In genomic region chr4:16577177-16577576, GRCh38 we compare ENCODE assay signal across 24 cellular contexts.
A peak's percentile ranks its signal among the peaks of the same experiment; 100 is the strongest.
DNase-seq lines count a peak whose midpoint lies in the region; ATAC-seq, FAIRE-seq and TF ChIP-seq lines count a peak whose summit lies in the region.
"Had no signal": no experiment of that assay in that cellular context is flagged by ENCODE, and none has a peak within 500 bp of the region (broad histone marks: within the 10 kb centered on the region; RNA-seq: fewer than 3 reads in every experiment).

No MANE protein-coding gene starts in this region.

- CTCF ChIA-PET in HepG2 (lab: Yijun Ruan, JAX; ENCODE audit: low intra/inter-chr PET ratio, low total read pairs) (no interaction called here), K562 (lab: Yijun Ruan, JAX; ENCODE audit: low intra/inter-chr PET ratio) (no interaction called here)

- no peaks in the 10 kb centered on the region for H3K79me2 ChIP-seq in HepG2 (ENCODE audit: insufficient read depth, low read length)
- H3K79me2 ChIP-seq in K562 (ENCODE audit: control insufficient read depth, insufficient read depth, low read length) = no peaks in the 10 kb centered on the region

- H3K36me3 ChIP-seq in HepG2 (replicated peaks in 1 of 2; ENCODE audit: control insufficient read depth in 1 of 2, insufficient read depth in 2 of 2, low read length in 2 of 2) = no peaks in the 10 kb centered on the region
- no peaks in the 10 kb centered on the region for H3K36me3 ChIP-seq in right lobe of liver
- H3K36me3 ChIP-seq in K562 (ENCODE audit: control insufficient read depth, insufficient read depth, low read length) = no peaks in the 10 kb centered on the region
- H3K36me3 ChIP-seq: BE2C, BLaER1 had no signal

- intact Hi-C loops in HepG2 (cut with micrococcal nuclease; ENCODE audit: unreplicated experiment) = no loop called here
- intact Hi-C loops in right lobe of liver (cut with DNase I) = no loop called here
- intact Hi-C loops in K562 (cut with micrococcal nuclease) = no loop called here

- POLR2A ChIA-PET in HepG2 (lab: Yijun Ruan, JAX) = no interaction called here
- POLR2A ChIA-PET in K562 (lab: Yijun Ruan, JAX) = no interaction called here

- H3K9me3 ChIP-seq in HepG2 (ENCODE audit: low read length) (no peaks in the 10 kb centered on the region), right lobe of liver (no peaks in the 10 kb centered on the region), K562 (replicated peaks; ENCODE audit: control insufficient read depth, insufficient read depth, low read depth, low read length) (no peaks in the 10 kb centered on the region)
- H3K9me3 ChIP-seq: A549, BE2C, BLaER1 had no signal

- in situ Hi-C loops in HepG2 (cut with HindIII; ENCODE audit: extremely low pct_ligation_motif_present, low pct_unique_long_range_greater_than_20kb) = no loop called here
- in situ Hi-C loops in K562 (cut with MboI) = no loop called here

- H3K4me3 ChIP-seq in HepG2 (replicated peaks in 1 of 3; ENCODE audit: insufficient read depth in 1 of 3, low read depth in 2 of 3, low read length in 3 of 3) (no peak overlapping the region), right lobe of liver (no peak overlapping the region), K562 (no peak overlapping the region)
- H3K4me3 ChIP-seq: A549, BLaER1, GM12878 had no signal

- H2AFZ ChIP-seq in HepG2 (ENCODE audit: low read length) (no peak overlapping the region), K562 (ENCODE audit: low read depth, low read length) (no peak overlapping the region)

- no peak for ATAC-seq in HepG2
- no peak for ATAC-seq in right lobe of liver
- no peak for ATAC-seq in K562
- ATAC-seq in GM18867 (IDR thresholded peaks at IDR 0.05; ENCODE audit: unreplicated experiment) = no peak
- ATAC-seq: A549, GM12878 had no signal

- BruUV-seq in HepG2 (replicated peaks; lab: Mats Ljungman, UMichigan) = no TSS peak
- BruUV-seq in K562 (replicated peaks; lab: Mats Ljungman, UMichigan) = no TSS peak

- no peak for TF ChIP-seq EP300 in HepG2 (IDR thresholded peaks at IDR 0.05; ENCODE audit: low read depth in 2 of 2, low read length in 2 of 2)
- no peak for TF ChIP-seq EP300 in HepG2 (CRISPR knock-in tag; IDR thresholded peaks at IDR 0.05; ENCODE audit: borderline replicate concordance)
- TF ChIP-seq EP300 in K562 (IDR thresholded peaks at IDR 0.05; ENCODE audit: low read length) = no peak

- no peak for TF ChIP-seq POLR2A in HepG2 (IDR thresholded peaks at IDR 0.05; ENCODE audit: insufficient read depth in 1 of 2, low read depth in 2 of 2, low read length in 2 of 2)
- no peak for TF ChIP-seq POLR2A in right lobe of liver (IDR thresholded peaks at IDR 0.05)
- no peak for TF ChIP-seq POLR2A in K562 (conservative IDR thresholded peaks at IDR 0.05)

- H3K27me3 ChIP-seq in HepG2 (ENCODE audit: control insufficient read depth in 1 of 2, insufficient read depth in 2 of 2, low read length in 2 of 2) (no peaks in the 10 kb centered on the region), right lobe of liver (no peaks in the 10 kb centered on the region), K562 (ENCODE audit: control insufficient read depth in 2 of 2, insufficient read depth in 2 of 2, low read length in 2 of 2) (no peaks in the 10 kb centered on the region; a peak in 1 of 5 replicates)
- H3K27me3 ChIP-seq: BE2C, BLaER1 had no signal

- H3K4me2 ChIP-seq in HepG2 (ENCODE audit: low read depth, low read length) = no peak overlapping the region
- no peak overlapping the region for H3K4me2 ChIP-seq in K562 (ENCODE audit: insufficient read depth, low read length)
- H3K4me2 ChIP-seq: A549, BLaER1 had no signal

- no peaks in the 10 kb centered on the region for H3K4me1 ChIP-seq in HepG2 (ENCODE audit: insufficient read depth, low read length)
- no peaks in the 10 kb centered on the region for H3K4me1 ChIP-seq in right lobe of liver
- H3K4me1 ChIP-seq in K562 (replicated peaks in 1 of 2; ENCODE audit: control insufficient read depth in 2 of 2, insufficient read depth in 2 of 2, low read length in 2 of 2) = no peaks in the 10 kb centered on the region
- H3K4me1 ChIP-seq: A549, BLaER1 had no signal

- H4K20me1 ChIP-seq in HepG2 (ENCODE audit: insufficient read depth, low read length) = no peaks in the 10 kb centered on the region
- no peaks in the 10 kb centered on the region for H4K20me1 ChIP-seq in K562 (replicated peaks; ENCODE audit: control insufficient read depth, insufficient read depth, low read length)
- H4K20me1 ChIP-seq: BLaER1 had no signal

- DNase-seq in HepG2 (ENCODE audit: low spot score) (no peak), right lobe of liver (no peak), K562 (ENCODE audit: extremely low read depth in 1 of 4, low spot score in 3 of 4) (no peak), AG08396 (ENCODE audit: low spot score) (no peak)
- DNase-seq: BE2C; C1 segment of cervical spinal cord; CD4-positive, alpha-beta memory T cell; CD4-positive, CD25-positive, alpha-beta regulatory T cell; CD8-positive, alpha-beta memory T cell; COR-L47; DMS 273 treated with DMSO at 0.1 percent for 48 hours; DMS153; DMS53; DMS79; DND-41; EL; GDM1 had no signal

- no peak overlapping the region for H3K27ac ChIP-seq in HepG2 (ENCODE audit: extremely low read length, insufficient read depth, low read length)
- no peak overlapping the region for H3K27ac ChIP-seq in right lobe of liver
- H3K27ac ChIP-seq in K562 (ENCODE audit: extremely low read depth, low read depth, low read length) = no peak overlapping the region
- H3K27ac ChIP-seq: 22Rv1, A549, BLaER1 had no signal

- FAIRE-seq in HepG2 (lab: Jason Lieb, UNC) (no peak), K562 (lab: Jason Lieb, UNC) (no peak)
- FAIRE-seq: A549, GM12878, GM12892, GM18507 had no signal

- TF ChIP-seq CTCF in HepG2 (CRISPR knock-in tag; IDR thresholded peaks at IDR 0.05) (no peak), right lobe of liver (IDR thresholded peaks at IDR 0.05) (no peak), K562 (IDR thresholded peaks at IDR 0.05 in 2 of 3, conservative IDR thresholded peaks at IDR 0.05 in 1 of 3; ENCODE audit: insufficient read depth in 2 of 3, low read depth in 1 of 3, low read length in 3 of 3) (no peak)

- H3K9ac ChIP-seq in HepG2 (ENCODE audit: insufficient read depth, low read depth, low read length) = no peak overlapping the region
- no peak overlapping the region for H3K9ac ChIP-seq in K562 (ENCODE audit: insufficient read depth in 1 of 2, low read depth in 2 of 2, low read length in 2 of 2)
- H3K9ac ChIP-seq: BLaER1 had no signal

- no peaks in the 10 kb centered on the region for H3K9me1 ChIP-seq in K562 (ENCODE audit: control insufficient read depth, insufficient read depth, low read length)

- TF ChIP-seq RAD21 in HepG2 (CRISPR knock-in tag; IDR thresholded peaks at IDR 0.05) (no peak), K562 (CRISPR knock-in tag; conservative IDR thresholded peaks at IDR 0.05 in 1 of 2, IDR thresholded peaks at IDR 0.05 in 1 of 2) (no peak)

- WGBS in HepG2 (ENCODE audit: low lambda C conversion rate) = 3% methylated on average over 3 of the region's 3 CpGs
- WGBS in right lobe of liver (ENCODE audit: insufficient coverage, low coverage, low lambda C conversion rate, missing lambda C conversion rate) = 70% methylated on average over 3 of the region's 3 CpGs
- WGBS in K562 (ENCODE audit: insufficient coverage, low coverage, missing lambda C conversion rate) = 0% methylated on average over 3 of the region's 3 CpGs

TF ChIP-seq in HepG2, 621 proteins besides CTCF, POLR2A, EP300 and RAD21:
- TF ChIP-seq CEBPB (IDR thresholded peaks at IDR 0.05; ENCODE audit: borderline replicate concordance, low read depth, low read length) (peak; percentile 62; the same call in 1 of the 2 replicates), ZNF232 (CRISPR knock-in tag; IDR thresholded peaks at IDR 0.05; ENCODE audit: borderline replicate concordance) (no peak), MTERF4 (CRISPR knock-in tag; IDR thresholded peaks at IDR 0.05) (no peak), KAT8 (CRISPR knock-in tag; IDR thresholded peaks at IDR 0.05) (no peak), FOXK1 (CRISPR knock-in tag; IDR thresholded peaks at IDR 0.05; ENCODE audit: borderline replicate concordance, low read depth) (no peak)

TF ChIP-seq in K562, 482 proteins besides CTCF, POLR2A, EP300 and RAD21:
- TF ChIP-seq ASH1L (IDR thresholded peaks at IDR 0.05; ENCODE audit: borderline replicate concordance, low read depth, partially characterized antibody) (no peak), PHF8 (IDR thresholded peaks at IDR 0.05; ENCODE audit: borderline replicate concordance, low read length) (no peak), CEBPG (CRISPR knock-in tag; IDR thresholded peaks at IDR 0.05) (no peak), CEBPG (tag; conservative IDR thresholded peaks at IDR 0.05 in 1 of 2, IDR thresholded peaks at IDR 0.05 in 1 of 2) (peak in 1 of 2 experiments; percentile 93; a peak in 3 of 4 replicates), CEBPB (tag; IDR thresholded peaks at IDR 0.05) (peak; percentile 80)

Comparison
In these comparisons a context has a peak if more than half of its experiments do, and no peak if none do; other contexts are left out.
1. Of the 241 proteins assayed by ChIP-seq in both HepG2 and K562: peak only in HepG2: none; only in K562: none; in both: CEBPB; in neither: 239; mixed calls (peak in some experiments, not most) for 1.